ENCODE assay signal across 1 cellular context in the genomic region with DNA sequence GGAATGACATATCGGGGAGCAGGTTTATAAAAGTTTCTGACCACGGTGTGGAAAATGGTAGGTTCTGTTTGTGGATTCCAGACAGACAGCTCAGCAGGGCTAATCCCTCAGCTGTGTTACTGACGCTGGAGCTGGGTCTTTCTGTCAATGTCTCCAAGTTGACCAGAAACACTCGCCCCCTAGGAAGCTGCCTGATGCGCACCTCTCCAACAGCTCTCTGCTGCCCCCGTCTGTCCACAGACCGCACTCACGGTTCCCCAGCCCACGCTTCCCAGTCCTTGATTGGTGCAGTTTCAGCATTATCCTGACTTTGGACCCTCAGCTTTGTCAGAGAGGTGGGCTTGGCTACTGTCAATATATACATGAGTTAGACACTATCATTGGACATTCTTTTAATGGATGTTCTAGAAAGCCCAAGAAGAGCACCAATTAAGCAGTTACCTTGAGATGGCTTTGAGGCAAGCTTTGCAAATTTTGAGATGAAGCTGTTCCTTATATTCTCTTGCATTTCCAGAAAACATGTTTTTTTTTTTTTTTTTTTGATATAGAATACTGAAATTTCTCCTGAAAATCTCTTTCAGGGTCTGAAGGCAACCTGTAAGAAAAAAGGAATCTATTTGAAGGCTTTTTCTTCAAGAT.
TF ChIP-seq lines count a peak whose summit lies in the region.

No MANE protein-coding gene starts in this region.

TF ChIP-seq in IMR-90, 13 proteins besides CTCF, POLR2A, EP300 and RAD21 (continued from another document):
- TF ChIP-seq ELK1 (IDR thresholded peaks at IDR 0.05; ENCODE audit: borderline replicate concordance, low read depth, low read length): no peak
